1 cellular context compared by ENCODE assay signal in the genomic region with DNA sequence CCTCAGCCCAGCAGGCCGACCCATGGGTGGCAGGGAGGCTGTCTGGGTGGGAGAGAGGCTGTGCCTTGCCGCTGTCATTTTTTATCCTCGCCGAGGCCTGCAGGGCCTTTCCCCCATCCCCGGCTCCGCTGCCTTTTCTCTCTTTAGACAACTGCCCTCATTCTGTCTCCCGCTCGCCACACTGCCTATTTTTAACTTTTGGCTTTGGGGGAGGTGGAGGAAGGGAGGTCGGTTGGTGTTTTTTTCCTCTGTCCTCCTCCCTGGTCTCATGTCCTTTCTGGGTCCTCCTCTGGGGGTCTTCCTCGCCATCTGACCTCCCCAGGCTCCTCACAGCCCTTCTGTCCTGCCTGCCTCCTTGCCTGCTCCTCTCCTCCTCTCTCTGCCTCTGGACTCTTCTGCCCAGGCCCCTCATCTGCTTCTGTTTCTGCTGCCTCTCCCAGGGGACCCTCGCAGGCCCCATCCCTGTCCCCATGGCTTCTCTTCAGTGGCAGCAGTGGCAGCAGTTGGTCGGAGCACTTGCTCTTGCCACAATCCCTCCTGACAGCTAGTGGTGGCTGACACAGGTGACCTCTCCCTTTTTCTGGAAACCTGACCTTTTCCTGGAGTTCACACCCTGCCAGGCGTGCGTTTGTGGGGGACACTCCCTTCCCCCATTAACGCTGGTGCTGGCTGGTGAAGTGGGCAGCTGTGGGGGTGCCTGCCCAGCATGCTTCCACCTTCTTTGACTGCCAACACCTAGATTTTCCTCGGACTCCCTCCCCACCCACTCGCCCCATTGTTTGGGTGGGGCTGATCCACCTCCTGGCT.
TF ChIP-seq lines count a peak whose summit lies in the region.

No MANE protein-coding gene starts in this region.

TF ChIP-seq in H1, 55 proteins besides CTCF, POLR2A, EP300 and RAD21:
- TF ChIP-seq E2F6 (IDR thresholded peaks at IDR 0.05) (no peak), CBX8 (IDR thresholded peaks at IDR 0.05; ENCODE audit: borderline replicate concordance, low read depth, low read length) (no peak), RBBP5 (IDR thresholded peaks at IDR 0.05; ENCODE audit: borderline replicate concordance, low read depth, low read length) (no peak), TAF7 (optimal IDR thresholded peaks at IDR 0.05; ENCODE audit: borderline replicate concordance, low read depth, low read length) (no peak), HDAC2 (IDR thresholded peaks at IDR 0.05; ENCODE audit: borderline replicate concordance in 1 of 2, low read depth in 2 of 2, low read length in 2 of 2) (no peak), RNF2 (IDR thresholded peaks at IDR 0.05; ENCODE audit: borderline replicate concordance, low read depth, low read length, missing control alignments, poor library complexity, severe bottlenecking) (no peak), ZNF274 (IDR thresholded peaks at IDR 0.05; ENCODE audit: borderline replicate concordance, extremely low read depth, low read length) (no peak), YY1 (IDR thresholded peaks at IDR 0.05; ENCODE audit: low read depth, low read length) (no peak), MAFK (IDR thresholded peaks at IDR 0.05; ENCODE audit: low read depth, low read length) (no peak), SIN3A (conservative IDR thresholded peaks at IDR 0.05 in 1 of 2, IDR thresholded peaks at IDR 0.05 in 1 of 2; ENCODE audit: low read depth in 1 of 2, low read length in 2 of 2) (no peak), POU5F1 (IDR thresholded peaks at IDR 0.05; ENCODE audit: low read depth, low read length) (no peak), EGR1 (IDR thresholded peaks at IDR 0.05; ENCODE audit: borderline replicate concordance, low read depth, low read length) (no peak), PHF8 (conservative IDR thresholded peaks at IDR 0.05; ENCODE audit: low read depth, low read length) (no peak), GABPA (IDR thresholded peaks at IDR 0.05; ENCODE audit: borderline replicate concordance, insufficient read depth, low read length) (no peak), HDAC6 (IDR thresholded peaks at IDR 0.05; ENCODE audit: low read depth, low read length) (no peak), SRF (IDR thresholded peaks at IDR 0.05; ENCODE audit: low read depth, low read length) (no peak), SP1 (IDR thresholded peaks at IDR 0.05; ENCODE audit: low read depth, low read length) (no peak), SAP30 (IDR thresholded peaks at IDR 0.05; ENCODE audit: insufficient read depth, insufficient replicate concordance, low read length) (no peak)
- TF ChIP-seq, protein P1, sequence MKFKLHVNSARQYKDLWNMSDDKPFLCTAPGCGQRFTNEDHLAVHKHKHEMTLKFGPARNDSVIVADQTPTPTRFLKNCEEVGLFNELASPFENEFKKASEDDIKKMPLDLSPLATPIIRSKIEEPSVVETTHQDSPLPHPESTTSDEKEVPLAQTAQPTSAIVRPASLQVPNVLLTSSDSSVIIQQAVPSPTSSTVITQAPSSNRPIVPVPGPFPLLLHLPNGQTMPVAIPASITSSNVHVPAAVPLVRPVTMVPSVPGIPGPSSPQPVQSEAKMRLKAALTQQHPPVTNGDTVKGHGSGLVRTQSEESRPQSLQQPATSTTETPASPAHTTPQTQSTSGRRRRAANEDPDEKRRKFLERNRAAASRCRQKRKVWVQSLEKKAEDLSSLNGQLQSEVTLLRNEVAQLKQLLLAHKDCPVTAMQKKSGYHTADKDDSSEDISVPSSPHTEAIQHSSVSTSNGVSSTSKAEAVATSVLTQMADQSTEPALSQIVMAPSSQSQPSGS (IDR thresholded peaks at IDR 0.05; ENCODE audit: low read length) = no peak
TF ChIP-seq in H1: peak in this region for 0.
